ENCODE assay signal across 8 cellular contexts in the genomic region with DNA sequence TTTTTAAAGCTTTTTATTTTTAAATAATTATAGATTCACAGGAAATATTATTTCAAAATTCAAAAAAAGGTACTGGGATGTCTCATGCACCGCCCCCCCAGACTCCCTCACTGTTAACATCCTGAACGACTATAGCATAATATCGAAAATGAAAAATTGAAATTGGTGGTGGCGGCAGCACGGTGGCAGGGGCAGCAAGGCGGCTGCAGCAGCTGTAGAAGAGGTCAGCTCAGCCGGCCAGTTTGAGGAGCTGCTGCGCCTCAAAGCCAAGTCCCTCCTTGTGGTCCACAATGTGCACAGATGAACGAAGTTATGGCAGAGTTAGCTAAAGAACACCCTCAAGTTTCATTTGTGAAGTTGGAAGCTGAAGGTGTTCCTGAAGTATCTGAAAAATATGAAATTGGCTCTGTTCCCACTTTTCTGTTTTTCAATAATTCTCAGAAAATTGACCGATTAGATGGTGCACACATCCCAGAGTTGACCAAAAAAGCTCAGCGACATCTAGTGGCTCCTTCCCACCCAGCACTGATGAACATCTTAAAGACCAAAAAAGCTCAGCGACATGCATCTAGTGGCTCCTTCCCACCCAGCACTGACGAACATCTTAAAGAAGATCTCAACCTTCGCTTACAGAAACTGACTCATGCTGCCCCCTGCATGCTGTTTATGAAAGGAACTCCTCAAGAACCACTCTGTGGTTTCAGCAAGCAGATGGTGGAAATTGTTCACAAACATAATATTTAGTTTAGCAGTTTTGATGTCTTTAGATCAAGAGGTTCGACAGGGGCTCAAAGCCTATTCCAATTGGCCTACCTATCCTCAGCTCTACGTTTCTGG.
A peak's percentile ranks its signal among the peaks of the same experiment; 100 is the strongest.
DNase-seq lines count a peak whose midpoint lies in the region; ATAC-seq and TF ChIP-seq lines count a peak whose summit lies in the region.

No MANE protein-coding gene starts in this region.

- H3K27ac ChIP-seq in ACC112 (ENCODE audit: low read depth, low read length) (no peak overlapping the region), thoracic aorta (no peak overlapping the region)

- H3K36me3 ChIP-seq in ACC112 (ENCODE audit: insufficient read depth, low read length) (no peaks in the 10 kb centered on the region; the same call in 1 of the 2 replicates), thoracic aorta (no peaks in the 10 kb centered on the region)

- DNase-seq in NCI-H69 (lab: John Stamatoyannopoulos, UW) (peak; percentile 41), thoracic aorta (ENCODE audit: low spot score) (no peak)
- DNase-seq in activated CD8-positive, alpha-beta memory T cell treated with anti-CD3 and anti-CD28 coated beads for 4 hours (ENCODE audit: low read depth in 2 of 2): peak; percentile 8 to 10

- no peak for TF ChIP-seq POLR2A in GM18505 (IDR thresholded peaks at IDR 0.05; ENCODE audit: borderline replicate concordance, extremely low read depth, insufficient read depth, insufficient read length)

- no peaks in the 10 kb centered on the region for H3K27me3 Mint-ChIP-seq in nephron (ENCODE audit: low read depth)

- H3K27ac Mint-ChIP-seq in nephron: peak overlapping the region in 1 of 3 experiments; percentile 16

- peak; percentile 82 for ATAC-seq in GM18505 (IDR thresholded peaks at IDR 0.05; ENCODE audit: unreplicated experiment)
- peak; percentile 81 for ATAC-seq in HG02885 (IDR thresholded peaks at IDR 0.05; ENCODE audit: poor library complexity, unreplicated experiment)
- ATAC-seq in esophagus mucosa: peak; percentile 69
- peak; percentile 78 for ATAC-seq in thoracic aorta (ENCODE audit: insufficient number of reproducible peaks, low FRiP score, low read depth)

- H3K4me1 Mint-ChIP-seq in nephron: peaks cover 8% of the 10 kb centered on the region

- peaks cover 9% of the 10 kb centered on the region for H3K4me1 ChIP-seq in ACC112 (ENCODE audit: control insufficient read depth, insufficient read depth, low read length, unreplicated experiment)
- H3K4me1 ChIP-seq in thoracic aorta (ENCODE audit: control insufficient read depth in 1 of 2, low read depth in 2 of 2): peaks cover 0 to 2% of the 10 kb centered on the region in 2 donors

- no peaks in the 10 kb centered on the region for H3K79me2 ChIP-seq in ACC112 (ENCODE audit: control insufficient read depth, insufficient read depth, low read length, unreplicated experiment)

- H3K36me3 Mint-ChIP-seq in nephron (ENCODE audit: low read depth): peaks cover 15% of the 10 kb centered on the region

- H3K4me3 ChIP-seq in ACC112 (ENCODE audit: low read depth, low read length) (peak overlapping the region; percentile 54), thoracic aorta (no peak overlapping the region)

- H3K27me3 ChIP-seq in ACC112 (ENCODE audit: insufficient read depth, low read length) (no peaks in the 10 kb centered on the region), thoracic aorta (replicated peaks; ENCODE audit: insufficient read depth) (no peaks in the 10 kb centered on the region)

- peak overlapping the region; percentile 83 for H2AFZ ChIP-seq in ACC112 (ENCODE audit: low read length, unreplicated experiment)

- TF ChIP-seq CTCF in nephron (IDR thresholded peaks at IDR 0.05; ENCODE audit: unreplicated experiment in 3 of 3) (peak; percentile 57 to 72 (median 67)), thoracic aorta (IDR thresholded peaks at IDR 0.05) (peak; percentile 66)

- H3K9me3 Mint-ChIP-seq in nephron: no peaks in the 10 kb centered on the region

- H3K9me3 ChIP-seq in thoracic aorta: no peaks in the 10 kb centered on the region

- no peak overlapping the region for H3K4me3 Mint-ChIP-seq in nephron
